ENCODE assay signal across 8 cellular contexts in genomic region chr6:32127717-32128592, GRCh38. TPM values are rescaled to one million over a fixed set of nuclear protein-coding genes. Genes with fewer than 3 reads are reported as not detected.
DNase-seq lines count a peak whose midpoint lies in the region; ATAC-seq, FAIRE-seq and TF ChIP-seq lines count a peak whose summit lies in the region.

TSS of gene ATF6B (minus strand) at chr6:32128246. CDS start at chr6:32128207, 39 bp downstream.

- peaks cover 5% of the 10 kb centered on the region for H3K4me1 ChIP-seq in BE2C

- TF ChIP-seq CTCF in BE2C (IDR thresholded peaks at IDR 0.05; ENCODE audit: low read depth, low read length): no peak

- H3K27me3 ChIP-seq in BE2C: no peaks in the 10 kb centered on the region

- H3K36me3 ChIP-seq in BE2C: no peaks in the 10 kb centered on the region; the same call in none of the 2 replicates

- DNase-seq in BE2C (peak; percentile 97), GM19240 (ENCODE audit: insufficient read length, low spot score) (peak; percentile 97), NCI-H526 (lab: John Stamatoyannopoulos, UW) (peak; percentile 99), kidney tubule cell (ENCODE audit: low spot score) (peak; percentile 100)
- DNase-seq in activated CD4-positive, alpha-beta T cell treated with anti-CD3 and anti-CD28 coated beads for 48 hours: peak; percentile 98
- DNase-seq in stimulated activated CD4-positive, alpha-beta T cell treated with anti-CD3 and anti-CD28 coated beads, Interleukin-1b, Interleukin-23, amount 100 ng/mL, for 24 hours (ENCODE audit: low read depth in 4 of 4, low spot score in 1 of 4): peak; percentile 81 to 96 (median 94)

- no peaks in the 10 kb centered on the region for H3K9me3 ChIP-seq in BE2C

- peak within 1 kb of the TSS; percentile 98 for H3K4me3 ChIP-seq in BE2C (ENCODE audit: low read depth, low read length)

- peak; percentile 18 for FAIRE-seq in colon (lab: Jason Lieb, UNC)

- ATAC-seq in HG03460 (IDR thresholded peaks at IDR 0.05; ENCODE audit: unreplicated experiment): peak; percentile 76

RNA-seq across cellular contexts. Expression of gene ATF6B, which starts in this region (rescaled TPM):
- 157 TPM for polyA plus RNA-seq in BE2C (2012; ENCODE audit: insufficient read depth, insufficient read length, low read depth)

Comparison
In these comparisons a context has a peak if more than half of its experiments do, and no peak if none do; other contexts are left out.
1. Peak in every context shown above with its lines: DNase-seq, ATAC-seq and H3K4me3 ChIP-seq.